Comparison of ENCODE assay signal across 8 cellular contexts in genomic region chr20:32521780-32522524, GRCh38.
A peak's percentile ranks its signal among the peaks of the same experiment; 100 is the strongest.
DNase-seq lines count a peak whose midpoint lies in the region; ATAC-seq and TF ChIP-seq lines count a peak whose summit lies in the region.

No MANE protein-coding gene starts in this region.

- in situ Hi-C loops in KBM-7 (cut with MboI; ENCODE audit: low pct_unique_long_range_greater_than_20kb, low sequenced_read_pairs) = no loop called here

- DNase-seq in ELF-1 (ENCODE audit: low read depth, low spot score) (peak; percentile 91), KBM-7 (peak; percentile 71), SHP77 (lab: John Stamatoyannopoulos, UW) (peak; percentile 35 to 48), germinal center (ENCODE audit: low spot score) (peak; percentile 57)
- DNase-seq in activated naive CD4-positive, alpha-beta T cell treated with anti-CD3 and anti-CD28 coated beads for 36 hours = peak; percentile 81

- peaks cover 5% of the 10 kb centered on the region for H3K79me2 ChIP-seq in parathyroid adenoma

- H3K4me3 Mint-ChIP-seq in activated naive CD4-positive, alpha-beta T cell treated with anti-CD3 and anti-CD28 coated beads for 36 hours = no peak overlapping the region

- ATAC-seq in GM18498 (IDR thresholded peaks at IDR 0.05; ENCODE audit: unreplicated experiment) (no peak), GM18868 (IDR thresholded peaks at IDR 0.05; ENCODE audit: unreplicated experiment) (no peak)

- H3K4me2 ChIP-seq in parathyroid adenoma (ENCODE audit: low read length) = no peak overlapping the region

- intact Hi-C loops in activated naive CD4-positive, alpha-beta T cell treated with anti-CD3 and anti-CD28 coated beads for 36 hours (cut with micrococcal nuclease) = loop anchor here (1.0 to 5.0 kb wide), 2 partner anchors 131 to 255 kb away; no protein-coding TSS in a partner anchor

- H3K27ac Mint-ChIP-seq in activated naive CD4-positive, alpha-beta T cell treated with anti-CD3 and anti-CD28 coated beads for 36 hours = peak overlapping the region; percentile 81

- peak; percentile 90 for TF ChIP-seq CTCF in parathyroid adenoma (IDR thresholded peaks at IDR 0.05)

- H3K27ac ChIP-seq in parathyroid adenoma = no peak overlapping the region

- H3K9me3 ChIP-seq in parathyroid adenoma (ENCODE audit: control insufficient read depth, low read length) = no peaks in the 10 kb centered on the region

- no peak overlapping the region for H3K4me3 ChIP-seq in parathyroid adenoma (ENCODE audit: low read depth, low read length)

- peaks cover 20% of the 10 kb centered on the region for H3K4me1 ChIP-seq in parathyroid adenoma

- H3K27me3 ChIP-seq in parathyroid adenoma (ENCODE audit: control insufficient read depth, insufficient read depth, low read length) = no peaks in the 10 kb centered on the region

- no peaks in the 10 kb centered on the region for H3K36me3 ChIP-seq in parathyroid adenoma (ENCODE audit: control insufficient read depth, insufficient read depth, low read length)

- peaks cover 56% of the 10 kb centered on the region for H3K4me1 Mint-ChIP-seq in activated naive CD4-positive, alpha-beta T cell treated with anti-CD3 and anti-CD28 coated beads for 36 hours (ENCODE audit: low read depth)

- peaks cover 11% of the 10 kb centered on the region for H3K36me3 Mint-ChIP-seq in activated naive CD4-positive, alpha-beta T cell treated with anti-CD3 and anti-CD28 coated beads for 36 hours (ENCODE audit: low read depth)

- no peaks in the 10 kb centered on the region for H3K9me3 Mint-ChIP-seq in activated naive CD4-positive, alpha-beta T cell treated with anti-CD3 and anti-CD28 coated beads for 36 hours

- H2AFZ ChIP-seq in parathyroid adenoma = no peak overlapping the region

- no peaks in the 10 kb centered on the region for H3K27me3 Mint-ChIP-seq in activated naive CD4-positive, alpha-beta T cell treated with anti-CD3 and anti-CD28 coated beads for 36 hours (ENCODE audit: low read depth)

- H3K9ac ChIP-seq in parathyroid adenoma = no peak overlapping the region

- CTCF ChIA-PET in activated naive CD4-positive, alpha-beta T cell treated with anti-CD3 and anti-CD28 coated beads for 36 hours (lab: Charles Lee) = interaction anchor here (0.8 to 12.4 kb wide), 29 partner anchors 7 to 641 kb away, joined by 3 to 330 read pairs (median 6); partner anchors contain the start of genes C20orf203 and NOL4L
